1 cellular context compared by ENCODE assay signal in genomic region chr14:72742682-72743195, GRCh38.
TF ChIP-seq lines count a peak whose summit lies in the region.

No MANE protein-coding gene starts in this region.

TF ChIP-seq in GM23338, 12 proteins besides CTCF, POLR2A, EP300 and RAD21 (continued from another document):
- TF ChIP-seq ZNF462 (CRISPR knock-in tag; IDR thresholded peaks at IDR 0.05) (no peak), ZNF331 (CRISPR knock-in tag; IDR thresholded peaks at IDR 0.05; ENCODE audit: low read depth) (no peak), REST (IDR thresholded peaks at IDR 0.05; ENCODE audit: unreplicated experiment) (no peak), NANOG (IDR thresholded peaks at IDR 0.05; ENCODE audit: borderline replicate concordance) (no peak), ZNF114 (CRISPR knock-in tag; IDR thresholded peaks at IDR 0.05) (no peak), POLR2AphosphoS5 (IDR thresholded peaks at IDR 0.05; ENCODE audit: low read depth) (no peak), JUNB (IDR thresholded peaks at IDR 0.05; ENCODE audit: unreplicated experiment) (no peak), EZH2phosphoT487 (IDR thresholded peaks at IDR 0.05; ENCODE audit: unreplicated experiment) (no peak)
